ENCODE assay signal across 32 cellular contexts in genomic region chr4:154640999-154641398, GRCh38. TPM values are rescaled to one million over a fixed set of nuclear protein-coding genes. Genes with fewer than 3 reads are reported as not detected.
"Had no signal": no experiment of that assay in that cellular context is flagged by ENCODE, and none has a peak within 500 bp of the region (broad histone marks: within the 10 kb centered on the region; RNA-seq: fewer than 3 reads in every experiment).

No MANE protein-coding gene starts in this region.

- H3K9me3 Mint-ChIP-seq: activated CD4-positive, alpha-beta T cell treated with anti-CD3 and anti-CD28 coated beads, Interleukin-2, amount 10 ng/mL, durations not matched to agents 7 days and 5 days; activated CD8-positive, alpha-beta T cell treated with anti-CD3 and anti-CD28 coated beads for 36 hours; activated T-cell treated with anti-CD3 and anti-CD28 coated beads, Interleukin-2, amount 50 U/mL, for 4 hours; activated T-helper 17 cell treated with anti-CD3 and anti-CD28 coated beads, Interleukin-2, amount 50 U/mL, for 72 hours; effector memory CD8-positive, alpha-beta T cell; T-helper 2 cell treated with Interferon-gamma antibody and Interleukin-4, amounts not matched to agents 5 μg/mL and 100 μg/mL, for 36 hours had no signal

- H3K27me3 ChIP-seq: body of pancreas, esophagus muscularis mucosa, foreskin keratinocyte, gastrocnemius medialis had no signal

- H3K4me3 Mint-ChIP-seq: activated CD4-positive, alpha-beta T cell treated with anti-CD3 and anti-CD28 coated beads, Interleukin-2, amount 10 ng/mL, durations not matched to agents 7 days and 5 days; activated CD8-positive, alpha-beta T cell treated with anti-CD3 and anti-CD28 coated beads for 36 hours; activated naive CD8-positive, alpha-beta T cell; activated T-cell treated with anti-CD3 and anti-CD28 coated beads, Interleukin-2, amount 50 U/mL, for 4 hours; activated T-helper 17 cell treated with anti-CD3 and anti-CD28 coated beads, Interleukin-2, amount 50 U/mL, for 72 hours; effector memory CD8-positive, alpha-beta T cell; T-helper 2 cell treated with Interferon-gamma antibody and Interleukin-4, amounts not matched to agents 5 μg/mL and 100 μg/mL, for 36 hours; WTC11 had no signal

- H3K4me1 Mint-ChIP-seq: activated CD4-positive, alpha-beta T cell treated with anti-CD3 and anti-CD28 coated beads, Interleukin-2, amount 10 ng/mL, durations not matched to agents 7 days and 5 days had no signal

- H3K27ac ChIP-seq: body of pancreas, esophagus muscularis mucosa, foreskin keratinocyte, gastrocnemius medialis, heart left ventricle, VCaP had no signal

- H3K27ac Mint-ChIP-seq: activated CD4-positive, alpha-beta T cell treated with anti-CD3 and anti-CD28 coated beads, Interleukin-2, amount 10 ng/mL, durations not matched to agents 7 days and 5 days; activated CD8-positive, alpha-beta T cell treated with anti-CD3 and anti-CD28 coated beads for 36 hours; activated naive CD8-positive, alpha-beta T cell; activated T-helper 17 cell treated with anti-CD3 and anti-CD28 coated beads, Interleukin-2, amount 50 U/mL, for 72 hours; effector memory CD8-positive, alpha-beta T cell; T-helper 2 cell treated with Interferon-gamma antibody and Interleukin-4, amounts not matched to agents 5 μg/mL and 100 μg/mL, for 36 hours; WTC11 had no signal

- H3K36me3 ChIP-seq: esophagus muscularis mucosa, gastrocnemius medialis, heart left ventricle had no signal

- H3K9me3 ChIP-seq: body of pancreas, esophagus muscularis mucosa, gastrocnemius medialis, heart left ventricle had no signal

- H3K4me3 ChIP-seq: body of pancreas, esophagus muscularis mucosa, gastrocnemius medialis, heart left ventricle had no signal

- H3K36me3 Mint-ChIP-seq: activated naive CD8-positive, alpha-beta T cell had no signal

- DNase-seq: activated CD4-positive, alpha-beta T cell treated with anti-CD3 and anti-CD28 coated beads for 1 hour; activated CD4-positive, alpha-beta T cell treated with anti-CD3 and anti-CD28 coated beads for 4 hours; activated CD4-positive, alpha-beta T cell treated with anti-CD3 and anti-CD28 coated beads, Interleukin-2, amount 10 ng/mL, durations not matched to agents 7 days and 5 days; activated CD4-positive, alpha-beta T cell treated with anti-CD3 and anti-CD28 coated beads, Interleukin-2, amount 50 U/mL, for 4 hours; activated CD8-positive, alpha-beta memory T cell treated with anti-CD3 and anti-CD28 coated beads for 24 hours; activated CD8-positive, alpha-beta T cell treated with anti-CD3 and anti-CD28 coated beads for 36 hours; activated effector memory CD4-positive, alpha-beta T cell treated with Interleukin-2 at 50 U/mL for 16 hours; activated gamma-delta T cell treated with Interleukin-2 at 50 U/mL for 16 hours; activated naive CD4-positive, alpha-beta T cell treated with anti-CD3 and anti-CD28 coated beads, Interleukin-2, amount 50 U/mL, for 16 hours; activated naive CD4-positive, alpha-beta T cell treated with Interleukin-2 at 50 U/mL for 16 hours; activated T-cell treated with anti-CD3 and anti-CD28 coated beads, Interleukin-2, amount 50 U/mL, for 4 hours; amniotic stem cell; aorta; body of pancreas; caudate nucleus; cortex of kidney; dermis blood vessel endothelial cell; effector CD4-positive, alpha-beta T cell; effector memory CD8-positive, alpha-beta T cell; foreskin keratinocyte; gastrocnemius medialis; glutamatergic neuron; heart left ventricle; hypothalamus; T1000 had no signal

- H3K4me1 ChIP-seq: body of pancreas, esophagus muscularis mucosa, gastrocnemius medialis, heart left ventricle had no signal

RNA-seq across cellular contexts. Expression of gene FGG, which starts 28.5 kb away (rescaled TPM):
- total RNA-seq: activated CD4-positive, alpha-beta T cell treated with anti-CD3 and anti-CD28 coated beads, Interleukin-2, amount 10 ng/mL, durations not matched to agents 7 days and 5 days; activated CD8-positive, alpha-beta T cell treated with anti-CD3 and anti-CD28 coated beads for 36 hours; activated T-helper 17 cell treated with anti-CD3 and anti-CD28 coated beads, Interleukin-2, amount 50 U/mL, for 72 hours; body of pancreas; chondrocyte; dermis blood vessel endothelial cell; esophagus muscularis mucosa; foreskin keratinocyte had no signal

RNA-seq across cellular contexts. Expression of gene FGA, which starts 50.5 kb away (rescaled TPM):
- total RNA-seq: activated CD4-positive, alpha-beta T cell treated with anti-CD3 and anti-CD28 coated beads, Interleukin-2, amount 10 ng/mL, durations not matched to agents 7 days and 5 days; activated CD8-positive, alpha-beta T cell treated with anti-CD3 and anti-CD28 coated beads for 36 hours; activated T-helper 17 cell treated with anti-CD3 and anti-CD28 coated beads, Interleukin-2, amount 50 U/mL, for 72 hours; aorta; chondrocyte; dermis blood vessel endothelial cell; esophagus muscularis mucosa; foreskin keratinocyte had no signal
